8 cellular contexts compared by ENCODE assay signal in genomic region chr6:138654715-138655634, GRCh38.
A peak's percentile ranks its signal among the peaks of the same experiment; 100 is the strongest.
DNase-seq lines count a peak whose midpoint lies in the region; ATAC-seq and TF ChIP-seq lines count a peak whose summit lies in the region.

No MANE protein-coding gene starts in this region.

- no peaks in the 10 kb centered on the region for H3K36me3 ChIP-seq in spleen

- intact Hi-C loops in spleen (cut with DNase I; ENCODE audit: low total_unique reads) = no loop called here

- H3K4me1 ChIP-seq in spleen = peaks cover 4 to 23% (median 11%) of the 10 kb centered on the region in 6 donors

- 57 to 70% (median 68%) methylated on average over 6 of the region's 6 CpGs for WGBS in spleen, 5 donors

- TF ChIP-seq POLR2A in spleen (IDR thresholded peaks at IDR 0.05) = no peak

- no peak for DNase-seq in AG09309 (ENCODE audit: low read depth)
- DNase-seq in astrocyte of the spinal cord (ENCODE audit: low read depth, low spot score) = peak; percentile 46
- peak; percentile 5 to 17 for DNase-seq in stimulated activated CD4-positive, alpha-beta T cell treated with anti-CD3 and anti-CD28 coated beads, Interleukin-4, amount 100 ng/mL, for 4 hours
- DNase-seq in RPMI8226 = no peak
- no peak for DNase-seq in central memory CD4-positive, alpha-beta T cell
- DNase-seq in spleen = no peak

- peak overlapping the region; percentile 14; the same call in 1 of the 2 replicates for H3K4me3 ChIP-seq in AG09309 (ENCODE audit: control insufficient read depth, low read depth, low read length)
- no peak overlapping the region for H3K4me3 ChIP-seq in astrocyte of the spinal cord (ENCODE audit: low read depth, low read length)
- H3K4me3 ChIP-seq in spleen = no peak overlapping the region

- in situ Hi-C loops in astrocyte of the spinal cord (cut with HindIII; ENCODE audit: low sequenced_read_pairs) = no loop called here

- no peak for TF ChIP-seq CTCF in AG09309 (IDR thresholded peaks at IDR 0.05; ENCODE audit: control insufficient read depth, insufficient read depth, low read depth, low read length, missing control alignments)
- TF ChIP-seq CTCF in astrocyte of the spinal cord (IDR thresholded peaks at IDR 0.05; ENCODE audit: low read depth, low read length) = no peak
- no peak for TF ChIP-seq CTCF in spleen (IDR thresholded peaks at IDR 0.05 in 8 of 11, conservative IDR thresholded peaks at IDR 0.05 in 3 of 11)

- no peaks in the 10 kb centered on the region for H3K27me3 ChIP-seq in spleen (replicated peaks in 1 of 7)

- no peak overlapping the region for H3K27ac ChIP-seq in spleen

- ATAC-seq in GM19463 (IDR thresholded peaks at IDR 0.05; ENCODE audit: unreplicated experiment) (peak; percentile 99), HG03378 (IDR thresholded peaks at IDR 0.05; ENCODE audit: unreplicated experiment) (peak; percentile 100)

- H3K9me3 ChIP-seq in spleen = no peaks in the 10 kb centered on the region

Comparison
In these comparisons a context has a peak if more than half of its experiments do, and no peak if none do; other contexts are left out.
1. DNase-seq: peak in astrocyte of the spinal cord (single experiment) and stimulated activated CD4-positive, alpha-beta T cell treated with anti-CD3 and anti-CD28 coated beads, Interleukin-4, amount 100 ng/mL, for 4 hours (2 of 2); none in AG09309 (single experiment), RPMI8226 (single experiment), central memory CD4-positive, alpha-beta T cell (single experiment) and spleen (single experiment).